ENCODE assay signal across 1 cellular context in the genomic region with DNA sequence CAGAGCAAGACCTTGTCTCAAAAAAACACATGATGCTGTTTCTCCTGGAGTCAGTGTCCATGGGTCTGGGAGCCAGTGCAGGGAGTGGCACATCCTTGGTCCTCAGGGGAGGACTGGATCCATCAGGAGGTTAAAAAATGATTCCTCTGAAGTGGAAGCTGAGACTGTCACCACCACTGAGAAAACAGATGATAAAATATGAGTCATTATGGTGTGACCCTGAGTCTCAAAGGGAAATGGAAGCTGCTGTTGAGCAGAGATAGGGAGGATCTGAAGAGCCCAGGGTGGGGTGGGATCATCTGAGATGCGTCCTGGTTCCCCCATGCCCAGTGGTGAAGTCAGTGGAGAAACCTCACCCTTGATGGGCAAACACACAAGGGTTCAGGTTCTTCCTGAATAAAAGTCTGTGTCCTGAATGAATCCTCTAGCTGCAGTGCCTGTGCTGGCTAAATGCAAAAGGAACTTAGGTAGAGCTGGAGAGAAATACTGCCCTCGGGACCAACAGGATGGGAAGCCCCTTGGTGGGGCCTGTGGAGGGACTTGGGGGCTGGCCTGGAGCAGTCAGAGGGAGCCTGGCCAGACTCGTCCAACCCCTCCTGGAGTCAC.
TF ChIP-seq lines count a peak whose summit lies in the region.

No MANE protein-coding gene starts in this region.

TF ChIP-seq in K562, 482 proteins besides CTCF, POLR2A, EP300 and RAD21 (continued from another document and continues in another):
- TF ChIP-seq, protein P1, sequence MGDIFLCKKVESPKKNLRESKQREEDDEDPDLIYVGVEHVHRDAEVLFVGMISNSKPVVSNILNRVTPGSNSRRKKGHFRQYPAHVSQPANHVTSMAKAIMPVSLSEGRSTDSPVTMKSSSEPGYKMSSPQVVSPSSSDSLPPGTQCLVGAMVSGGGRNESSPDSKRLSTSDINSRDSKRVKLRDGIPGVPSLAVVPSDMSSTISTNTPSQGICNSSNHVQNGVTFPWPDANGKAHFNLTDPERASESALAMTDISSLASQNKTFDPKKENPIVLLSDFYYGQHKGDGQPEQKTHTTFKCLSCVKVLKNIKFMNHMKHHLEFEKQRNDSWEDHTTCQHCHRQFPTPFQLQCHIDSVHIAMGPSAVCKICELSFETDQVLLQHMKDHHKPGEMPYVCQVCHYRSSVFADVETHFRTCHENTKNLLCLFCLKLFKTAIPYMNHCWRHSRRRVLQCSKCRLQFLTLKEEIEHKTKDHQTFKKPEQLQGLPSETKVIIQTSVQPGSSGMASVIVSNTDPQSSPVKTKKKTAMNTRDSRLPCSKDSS (IDR thresholded peaks at IDR 0.05; ENCODE audit: low read depth, partially characterized antibody): no peak
- TF ChIP-seq CBX2 (IDR thresholded peaks at IDR 0.05; ENCODE audit: insufficient read depth, low read length, poor library complexity, severe bottlenecking) (no peak), GATA2 (CRISPR knock-in tag; IDR thresholded peaks at IDR 0.05) (peak; percentile 84), TRIM28 (IDR thresholded peaks at IDR 0.05) (peak; percentile 30; the same call in 1 of the 2 replicates), ERF (CRISPR knock-in tag; IDR thresholded peaks at IDR 0.05) (no peak), IFI16 (CRISPR knock-in tag; IDR thresholded peaks at IDR 0.05) (no peak; the same call in 1 of the 2 replicates), STAT5A (IDR thresholded peaks at IDR 0.05; ENCODE audit: borderline replicate concordance, low read length) (peak; percentile 90), NCOA4 (IDR thresholded peaks at IDR 0.05; ENCODE audit: partially characterized antibody) (no peak), HMG20A (CRISPR knock-in tag; conservative IDR thresholded peaks at IDR 0.05) (no peak), HOXB6 (CRISPR knock-in tag; IDR thresholded peaks at IDR 0.05; ENCODE audit: borderline replicate concordance) (no peak), SETDB1 (IDR thresholded peaks at IDR 0.05; ENCODE audit: low read length) (no peak), ZFPM2 (CRISPR knock-in tag; IDR thresholded peaks at IDR 0.05) (no peak), ZSCAN32 (CRISPR knock-in tag; IDR thresholded peaks at IDR 0.05) (no peak), FOS (IDR thresholded peaks at IDR 0.05; ENCODE audit: extremely low read depth, insufficient read length) (peak; percentile 85), NRF1 (conservative IDR thresholded peaks at IDR 0.05 in 1 of 2, IDR thresholded peaks at IDR 0.05 in 1 of 2) (peak; percentile 41 to 50), ZNF764 (CRISPR knock-in tag; IDR thresholded peaks at IDR 0.05; ENCODE audit: low read depth) (no peak), EP400 (IDR thresholded peaks at IDR 0.05) (peak; percentile 29; the same call in 1 of the 2 replicates), HIVEP1 (CRISPR knock-in tag; IDR thresholded peaks at IDR 0.05) (no peak), POLR3A (IDR thresholded peaks at IDR 0.05; ENCODE audit: borderline replicate concordance, extremely low read depth, insufficient read depth, insufficient read length) (no peak), SMAD4 (CRISPR knock-in tag; conservative IDR thresholded peaks at IDR 0.05) (peak; percentile 66; the same call in 1 of the 2 replicates), ZSCAN29 (IDR thresholded peaks at IDR 0.05) (no peak), CXXC5 (CRISPR knock-in tag; IDR thresholded peaks at IDR 0.05) (peak; percentile 80), MXI1 (IDR thresholded peaks at IDR 0.05; ENCODE audit: low read depth, low read length) (no peak), ELF1 (tag; IDR thresholded peaks at IDR 0.05) (no peak), PHTF2 (CRISPR knock-in tag; IDR thresholded peaks at IDR 0.05) (no peak), CTBP1 (IDR thresholded peaks at IDR 0.05; ENCODE audit: borderline replicate concordance) (peak; percentile 97), HDAC6 (IDR thresholded peaks at IDR 0.05; ENCODE audit: low read depth, low read length) (no peak), TAL1 (IDR thresholded peaks at IDR 0.05) (peak; percentile 95), E2F3 (CRISPR knock-in tag; IDR thresholded peaks at IDR 0.05) (no peak), ETV5 (CRISPR knock-in tag; IDR thresholded peaks at IDR 0.05; ENCODE audit: low read depth) (peak; percentile 68), ZC3H8 (IDR thresholded peaks at IDR 0.05) (no peak)
- TF ChIP-seq, protein P2, sequence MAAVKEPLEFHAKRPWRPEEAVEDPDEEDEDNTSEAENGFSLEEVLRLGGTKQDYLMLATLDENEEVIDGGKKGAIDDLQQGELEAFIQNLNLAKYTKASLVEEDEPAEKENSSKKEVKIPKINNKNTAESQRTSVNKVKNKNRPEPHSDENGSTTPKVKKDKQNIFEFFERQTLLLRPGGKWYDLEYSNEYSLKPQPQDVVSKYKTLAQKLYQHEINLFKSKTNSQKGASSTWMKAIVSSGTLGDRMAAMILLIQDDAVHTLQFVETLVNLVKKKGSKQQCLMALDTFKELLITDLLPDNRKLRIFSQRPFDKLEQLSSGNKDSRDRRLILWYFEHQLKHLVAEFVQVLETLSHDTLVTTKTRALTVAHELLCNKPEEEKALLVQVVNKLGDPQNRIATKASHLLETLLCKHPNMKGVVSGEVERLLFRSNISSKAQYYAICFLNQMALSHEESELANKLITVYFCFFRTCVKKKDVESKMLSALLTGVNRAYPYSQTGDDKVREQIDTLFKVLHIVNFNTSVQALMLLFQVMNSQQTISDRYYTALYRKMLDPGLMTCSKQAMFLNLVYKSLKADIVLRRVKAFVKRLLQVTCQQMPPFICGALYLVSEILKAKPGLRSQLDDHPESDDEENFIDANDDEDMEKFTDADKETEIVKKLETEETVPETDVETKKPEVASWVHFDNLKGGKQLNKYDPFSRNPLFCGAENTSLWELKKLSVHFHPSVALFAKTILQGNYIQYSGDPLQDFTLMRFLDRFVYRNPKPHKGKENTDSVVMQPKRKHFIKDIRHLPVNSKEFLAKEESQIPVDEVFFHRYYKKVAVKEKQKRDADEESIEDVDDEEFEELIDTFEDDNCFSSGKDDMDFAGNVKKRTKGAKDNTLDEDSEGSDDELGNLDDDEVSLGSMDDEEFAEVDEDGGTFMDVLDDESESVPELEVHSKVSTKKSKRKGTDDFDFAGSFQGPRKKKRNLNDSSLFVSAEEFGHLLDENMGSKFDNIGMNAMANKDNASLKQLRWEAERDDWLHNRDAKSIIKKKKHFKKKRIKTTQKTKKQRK (IDR thresholded peaks at IDR 0.05; ENCODE audit: borderline replicate concordance, low read depth, low read length): no peak
- TF ChIP-seq, protein P3, sequence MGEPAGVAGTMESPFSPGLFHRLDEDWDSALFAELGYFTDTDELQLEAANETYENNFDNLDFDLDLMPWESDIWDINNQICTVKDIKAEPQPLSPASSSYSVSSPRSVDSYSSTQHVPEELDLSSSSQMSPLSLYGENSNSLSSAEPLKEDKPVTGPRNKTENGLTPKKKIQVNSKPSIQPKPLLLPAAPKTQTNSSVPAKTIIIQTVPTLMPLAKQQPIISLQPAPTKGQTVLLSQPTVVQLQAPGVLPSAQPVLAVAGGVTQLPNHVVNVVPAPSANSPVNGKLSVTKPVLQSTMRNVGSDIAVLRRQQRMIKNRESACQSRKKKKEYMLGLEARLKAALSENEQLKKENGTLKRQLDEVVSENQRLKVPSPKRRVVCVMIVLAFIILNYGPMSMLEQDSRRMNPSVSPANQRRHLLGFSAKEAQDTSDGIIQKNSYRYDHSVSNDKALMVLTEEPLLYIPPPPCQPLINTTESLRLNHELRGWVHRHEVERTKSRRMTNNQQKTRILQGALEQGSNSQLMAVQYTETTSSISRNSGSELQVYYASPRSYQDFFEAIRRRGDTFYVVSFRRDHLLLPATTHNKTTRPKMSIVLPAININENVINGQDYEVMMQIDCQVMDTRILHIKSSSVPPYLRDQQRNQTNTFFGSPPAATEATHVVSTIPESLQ (CRISPR knock-in tag; IDR thresholded peaks at IDR 0.05): no peak
- TF ChIP-seq, protein P4, sequence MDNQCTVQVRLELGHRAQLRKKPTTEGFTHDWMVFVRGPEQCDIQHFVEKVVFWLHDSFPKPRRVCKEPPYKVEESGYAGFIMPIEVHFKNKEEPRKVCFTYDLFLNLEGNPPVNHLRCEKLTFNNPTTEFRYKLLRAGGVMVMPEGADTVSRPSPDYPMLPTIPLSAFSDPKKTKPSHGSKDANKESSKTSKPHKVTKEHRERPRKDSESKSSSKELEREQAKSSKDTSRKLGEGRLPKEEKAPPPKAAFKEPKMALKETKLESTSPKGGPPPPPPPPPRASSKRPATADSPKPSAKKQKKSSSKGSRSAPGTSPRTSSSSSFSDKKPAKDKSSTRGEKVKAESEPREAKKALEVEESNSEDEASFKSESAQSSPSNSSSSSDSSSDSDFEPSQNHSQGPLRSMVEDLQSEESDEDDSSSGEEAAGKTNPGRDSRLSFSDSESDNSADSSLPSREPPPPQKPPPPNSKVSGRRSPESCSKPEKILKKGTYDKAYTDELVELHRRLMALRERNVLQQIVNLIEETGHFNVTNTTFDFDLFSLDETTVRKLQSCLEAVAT (IDR thresholded peaks at IDR 0.05): no peak
- TF ChIP-seq, protein P5, sequence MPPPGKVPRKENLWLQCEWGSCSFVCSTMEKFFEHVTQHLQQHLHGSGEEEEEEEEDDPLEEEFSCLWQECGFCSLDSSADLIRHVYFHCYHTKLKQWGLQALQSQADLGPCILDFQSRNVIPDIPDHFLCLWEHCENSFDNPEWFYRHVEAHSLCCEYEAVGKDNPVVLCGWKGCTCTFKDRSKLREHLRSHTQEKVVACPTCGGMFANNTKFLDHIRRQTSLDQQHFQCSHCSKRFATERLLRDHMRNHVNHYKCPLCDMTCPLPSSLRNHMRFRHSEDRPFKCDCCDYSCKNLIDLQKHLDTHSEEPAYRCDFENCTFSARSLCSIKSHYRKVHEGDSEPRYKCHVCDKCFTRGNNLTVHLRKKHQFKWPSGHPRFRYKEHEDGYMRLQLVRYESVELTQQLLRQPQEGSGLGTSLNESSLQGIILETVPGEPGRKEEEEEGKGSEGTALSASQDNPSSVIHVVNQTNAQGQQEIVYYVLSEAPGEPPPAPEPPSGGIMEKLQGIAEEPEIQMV (tag; conservative IDR thresholded peaks at IDR 0.05; ENCODE audit: low read depth): no peak
- TF ChIP-seq, protein P6, sequence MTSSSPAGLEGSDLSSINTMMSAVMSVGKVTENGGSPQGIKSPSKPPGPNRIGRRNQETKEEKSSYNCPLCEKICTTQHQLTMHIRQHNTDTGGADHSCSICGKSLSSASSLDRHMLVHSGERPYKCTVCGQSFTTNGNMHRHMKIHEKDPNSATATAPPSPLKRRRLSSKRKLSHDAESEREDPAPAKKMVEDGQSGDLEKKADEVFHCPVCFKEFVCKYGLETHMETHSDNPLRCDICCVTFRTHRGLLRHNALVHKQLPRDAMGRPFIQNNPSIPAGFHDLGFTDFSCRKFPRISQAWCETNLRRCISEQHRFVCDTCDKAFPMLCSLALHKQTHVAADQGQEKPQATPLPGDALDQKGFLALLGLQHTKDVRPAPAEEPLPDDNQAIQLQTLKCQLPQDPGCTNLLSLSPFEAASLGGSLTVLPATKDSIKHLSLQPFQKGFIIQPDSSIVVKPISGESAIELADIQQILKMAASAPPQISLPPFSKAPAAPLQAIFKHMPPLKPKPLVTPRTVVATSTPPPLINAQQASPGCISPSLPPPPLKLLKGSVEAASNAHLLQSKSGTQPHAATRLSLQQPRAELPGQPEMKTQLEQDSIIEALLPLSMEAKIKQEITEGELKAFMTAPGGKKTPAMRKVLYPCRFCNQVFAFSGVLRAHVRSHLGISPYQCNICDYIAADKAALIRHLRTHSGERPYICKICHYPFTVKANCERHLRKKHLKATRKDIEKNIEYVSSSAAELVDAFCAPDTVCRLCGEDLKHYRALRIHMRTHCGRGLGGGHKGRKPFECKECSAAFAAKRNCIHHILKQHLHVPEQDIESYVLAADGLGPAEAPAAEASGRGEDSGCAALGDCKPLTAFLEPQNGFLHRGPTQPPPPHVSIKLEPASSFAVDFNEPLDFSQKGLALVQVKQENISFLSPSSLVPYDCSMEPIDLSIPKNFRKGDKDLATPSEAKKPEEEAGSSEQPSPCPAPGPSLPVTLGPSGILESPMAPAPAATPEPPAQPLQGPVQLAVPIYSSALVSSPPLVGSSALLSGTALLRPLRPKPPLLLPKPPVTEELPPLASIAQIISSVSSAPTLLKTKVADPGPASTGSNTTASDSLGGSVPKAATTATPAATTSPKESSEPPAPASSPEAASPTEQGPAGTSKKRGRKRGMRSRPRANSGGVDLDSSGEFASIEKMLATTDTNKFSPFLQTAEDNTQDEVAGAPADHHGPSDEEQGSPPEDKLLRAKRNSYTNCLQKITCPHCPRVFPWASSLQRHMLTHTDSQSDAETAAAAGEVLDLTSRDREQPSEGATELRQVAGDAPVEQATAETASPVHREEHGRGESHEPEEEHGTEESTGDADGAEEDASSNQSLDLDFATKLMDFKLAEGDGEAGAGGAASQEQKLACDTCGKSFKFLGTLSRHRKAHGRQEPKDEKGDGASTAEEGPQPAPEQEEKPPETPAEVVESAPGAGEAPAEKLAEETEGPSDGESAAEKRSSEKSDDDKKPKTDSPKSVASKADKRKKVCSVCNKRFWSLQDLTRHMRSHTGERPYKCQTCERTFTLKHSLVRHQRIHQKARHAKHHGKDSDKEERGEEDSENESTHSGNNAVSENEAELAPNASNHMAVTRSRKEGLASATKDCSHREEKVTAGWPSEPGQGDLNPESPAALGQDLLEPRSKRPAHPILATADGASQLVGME (CRISPR knock-in tag; IDR thresholded peaks at IDR 0.05): 0 out of 2 replicates have a peak, but pooled peaks have one; percentile 27
- TF ChIP-seq, protein P7, sequence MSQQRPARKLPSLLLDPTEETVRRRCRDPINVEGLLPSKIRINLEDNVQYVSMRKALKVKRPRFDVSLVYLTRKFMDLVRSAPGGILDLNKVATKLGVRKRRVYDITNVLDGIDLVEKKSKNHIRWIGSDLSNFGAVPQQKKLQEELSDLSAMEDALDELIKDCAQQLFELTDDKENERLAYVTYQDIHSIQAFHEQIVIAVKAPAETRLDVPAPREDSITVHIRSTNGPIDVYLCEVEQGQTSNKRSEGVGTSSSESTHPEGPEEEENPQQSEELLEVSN (IDR thresholded peaks at IDR 0.05; ENCODE audit: borderline replicate concordance in 1 of 2, extremely low read depth in 1 of 2, insufficient read depth in 1 of 2, insufficient read length in 1 of 2, low read depth in 1 of 2, low read length in 1 of 2, poor library complexity in 1 of 2, severe bottlenecking in 1 of 2): no peak
- TF ChIP-seq, protein P8, sequence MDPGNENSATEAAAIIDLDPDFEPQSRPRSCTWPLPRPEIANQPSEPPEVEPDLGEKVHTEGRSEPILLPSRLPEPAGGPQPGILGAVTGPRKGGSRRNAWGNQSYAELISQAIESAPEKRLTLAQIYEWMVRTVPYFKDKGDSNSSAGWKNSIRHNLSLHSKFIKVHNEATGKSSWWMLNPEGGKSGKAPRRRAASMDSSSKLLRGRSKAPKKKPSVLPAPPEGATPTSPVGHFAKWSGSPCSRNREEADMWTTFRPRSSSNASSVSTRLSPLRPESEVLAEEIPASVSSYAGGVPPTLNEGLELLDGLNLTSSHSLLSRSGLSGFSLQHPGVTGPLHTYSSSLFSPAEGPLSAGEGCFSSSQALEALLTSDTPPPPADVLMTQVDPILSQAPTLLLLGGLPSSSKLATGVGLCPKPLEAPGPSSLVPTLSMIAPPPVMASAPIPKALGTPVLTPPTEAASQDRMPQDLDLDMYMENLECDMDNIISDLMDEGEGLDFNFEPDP (CRISPR knock-in tag; IDR thresholded peaks at IDR 0.05): no peak
- TF ChIP-seq, protein P9, sequence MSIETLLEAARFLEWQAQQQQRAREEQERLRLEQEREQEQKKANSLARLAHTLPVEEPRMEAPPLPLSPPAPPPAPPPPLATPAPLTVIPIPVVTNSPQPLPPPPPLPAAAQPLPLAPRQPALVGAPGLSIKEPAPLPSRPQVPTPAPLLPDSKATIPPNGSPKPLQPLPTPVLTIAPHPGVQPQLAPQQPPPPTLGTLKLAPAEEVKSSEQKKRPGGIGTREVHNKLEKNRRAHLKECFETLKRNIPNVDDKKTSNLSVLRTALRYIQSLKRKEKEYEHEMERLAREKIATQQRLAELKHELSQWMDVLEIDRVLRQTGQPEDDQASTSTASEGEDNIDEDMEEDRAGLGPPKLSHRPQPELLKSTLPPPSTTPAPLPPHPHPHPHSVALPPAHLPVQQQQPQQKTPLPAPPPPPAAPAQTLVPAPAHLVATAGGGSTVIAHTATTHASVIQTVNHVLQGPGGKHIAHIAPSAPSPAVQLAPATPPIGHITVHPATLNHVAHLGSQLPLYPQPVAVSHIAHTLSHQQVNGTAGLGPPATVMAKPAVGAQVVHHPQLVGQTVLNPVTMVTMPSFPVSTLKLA (conservative IDR thresholded peaks at IDR 0.05): peak in 1 of 2 experiments; percentile 32; a peak in 1 of 4 replicates
